26 cellular contexts compared by ENCODE assay signal in genomic region chr6:149087898-149088297, GRCh38.
"Had no signal": no experiment of that assay in that cellular context is flagged by ENCODE, and none has a peak within 500 bp of the region (broad histone marks: within the 10 kb centered on the region; RNA-seq: fewer than 3 reads in every experiment).

No MANE protein-coding gene starts in this region.

- H3K79me2 ChIP-seq: hepatocyte, parathyroid adenoma had no signal

- H3K9me3 Mint-ChIP-seq: nephron progenitor cell; stimulated activated naive B cell treated with anti-CD40 and anti-IgM and Interleukin-4, amounts not matched to agents 10 μg/mL and 1 μg/mL and 100 μg/mL, for 72 hours; type B pancreatic cell had no signal

- H3K27ac Mint-ChIP-seq: nephron progenitor cell; stimulated activated naive B cell treated with anti-CD40 and anti-IgM and Interleukin-4, amounts not matched to agents 10 μg/mL and 1 μg/mL and 100 μg/mL, for 72 hours; type B pancreatic cell had no signal

- H3K36me3 Mint-ChIP-seq: stimulated activated naive B cell treated with anti-CD40 and anti-IgM and Interleukin-4, amounts not matched to agents 10 μg/mL and 1 μg/mL and 100 μg/mL, for 72 hours; type B pancreatic cell had no signal

- H3K4me1 ChIP-seq: colonic mucosa, stomach, vagina had no signal

- H3K27me3 ChIP-seq: colonic mucosa, hepatocyte, spleen, vagina had no signal

- H3K27me3 Mint-ChIP-seq: stimulated activated naive B cell treated with anti-CD40 and anti-IgM and Interleukin-4, amounts not matched to agents 10 μg/mL and 1 μg/mL and 100 μg/mL, for 72 hours; type B pancreatic cell had no signal

- H3K4me3 ChIP-seq: colonic mucosa, hepatocyte, lung, prostate gland, spleen, stomach, thoracic aorta, vagina had no signal

- H3K4me3 Mint-ChIP-seq: nephron progenitor cell; stimulated activated naive B cell treated with anti-CD40 and anti-IgM and Interleukin-4, amounts not matched to agents 10 μg/mL and 1 μg/mL and 100 μg/mL, for 72 hours; type B pancreatic cell had no signal

- FAIRE-seq: kidney had no signal

- DNase-seq: colonic mucosa; dermis blood vessel endothelial cell; erythroblast; foreskin melanocyte; head of caudate nucleus; kidney; left cardiac atrium; left ventricle myocardium superior; mesenchymal stem cell; midbrain; nephron progenitor cell; spleen; stimulated activated CD4-positive, alpha-beta T cell treated with anti-CD3 and anti-CD28 coated beads, Interleukin-15, amount 100 ng/mL, for 24 hours; stimulated activated CD4-positive, alpha-beta T cell treated with anti-CD3 and anti-CD28 coated beads, Interleukin-1b, Interleukin-23, amount 100 ng/mL, for 48 hours; stimulated activated CD4-positive, alpha-beta T cell treated with anti-CD3 and anti-CD28 coated beads, Interleukin-4, amount 100 ng/mL, for 24 hours; stimulated activated naive B cell treated with anti-CD40 and anti-IgM and Interleukin-4, amounts not matched to agents 10 μg/mL and 1 μg/mL and 100 μg/mL, for 72 hours; stomach; substantia nigra had no signal

- ATAC-seq: left cardiac atrium; left ventricle myocardium superior; sciatic nerve; stimulated activated naive B cell treated with anti-CD40 and anti-IgM and Interleukin-4, amounts not matched to agents 10 μg/mL and 1 μg/mL and 100 μg/mL, for 72 hours had no signal

- H3K36me3 ChIP-seq: colonic mucosa, prostate gland, spleen, stomach, thoracic aorta, vagina had no signal

- H3K9ac ChIP-seq: parathyroid adenoma had no signal

- H2AFZ ChIP-seq: hepatocyte, parathyroid adenoma had no signal

- H3K27ac ChIP-seq: colonic mucosa, hepatocyte, parathyroid adenoma, prostate gland, spleen, stomach, thoracic aorta, vagina had no signal

- H3K4me2 ChIP-seq: hepatocyte had no signal

- H3K9me3 ChIP-seq: colonic mucosa, prostate gland, spleen, stomach, thoracic aorta, vagina had no signal
